In the genomic region with DNA sequence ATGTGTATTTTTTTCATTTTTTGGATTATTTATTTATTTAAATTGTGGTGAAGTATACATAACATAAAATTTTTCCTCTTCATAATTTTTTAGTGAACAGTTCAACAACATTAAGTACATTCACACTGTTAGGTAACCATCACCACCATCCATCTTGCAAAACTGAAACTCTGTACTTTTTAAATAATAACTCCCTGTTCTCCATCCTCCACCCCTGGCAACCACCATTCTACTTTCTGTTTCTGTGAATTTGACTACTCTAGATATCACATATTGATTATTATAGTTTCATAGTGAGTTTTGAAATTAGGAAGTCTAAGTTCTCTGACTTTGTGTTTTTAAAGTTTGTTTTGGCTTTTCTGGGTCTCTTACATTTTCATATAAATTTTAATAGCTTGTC, we compare ENCODE assay signal across 1 cellular context.
TF ChIP-seq lines count a peak whose summit lies in the region.

No MANE protein-coding gene starts in this region.

TF ChIP-seq in GM12878, 131 proteins besides CTCF, POLR2A, EP300 and RAD21 (continued from another document):
- TF ChIP-seq, protein P1, sequence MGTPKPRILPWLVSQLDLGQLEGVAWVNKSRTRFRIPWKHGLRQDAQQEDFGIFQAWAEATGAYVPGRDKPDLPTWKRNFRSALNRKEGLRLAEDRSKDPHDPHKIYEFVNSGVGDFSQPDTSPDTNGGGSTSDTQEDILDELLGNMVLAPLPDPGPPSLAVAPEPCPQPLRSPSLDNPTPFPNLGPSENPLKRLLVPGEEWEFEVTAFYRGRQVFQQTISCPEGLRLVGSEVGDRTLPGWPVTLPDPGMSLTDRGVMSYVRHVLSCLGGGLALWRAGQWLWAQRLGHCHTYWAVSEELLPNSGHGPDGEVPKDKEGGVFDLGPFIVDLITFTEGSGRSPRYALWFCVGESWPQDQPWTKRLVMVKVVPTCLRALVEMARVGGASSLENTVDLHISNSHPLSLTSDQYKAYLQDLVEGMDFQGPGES (IDR thresholded peaks at IDR 0.05) = no peak
- TF ChIP-seq FOS (IDR thresholded peaks at IDR 0.05; ENCODE audit: borderline replicate concordance, extremely low read depth, insufficient read length) = no peak
- TF ChIP-seq YY1 (IDR thresholded peaks at IDR 0.05; ENCODE audit: low read depth, low read length) = no peak
- no peak for TF ChIP-seq SMC3 (IDR thresholded peaks at IDR 0.05; ENCODE audit: borderline replicate concordance, low read length)
- TF ChIP-seq IRF4 (IDR thresholded peaks at IDR 0.05; ENCODE audit: low read depth, low read length) = no peak
- no peak for TF ChIP-seq ETV6 (conservative IDR thresholded peaks at IDR 0.05 in 1 of 2, IDR thresholded peaks at IDR 0.05 in 1 of 2; ENCODE audit: borderline replicate concordance in 1 of 2, low read depth in 1 of 2)
